Comparison of ENCODE assay signal across 17 cellular contexts in the genomic region with DNA sequence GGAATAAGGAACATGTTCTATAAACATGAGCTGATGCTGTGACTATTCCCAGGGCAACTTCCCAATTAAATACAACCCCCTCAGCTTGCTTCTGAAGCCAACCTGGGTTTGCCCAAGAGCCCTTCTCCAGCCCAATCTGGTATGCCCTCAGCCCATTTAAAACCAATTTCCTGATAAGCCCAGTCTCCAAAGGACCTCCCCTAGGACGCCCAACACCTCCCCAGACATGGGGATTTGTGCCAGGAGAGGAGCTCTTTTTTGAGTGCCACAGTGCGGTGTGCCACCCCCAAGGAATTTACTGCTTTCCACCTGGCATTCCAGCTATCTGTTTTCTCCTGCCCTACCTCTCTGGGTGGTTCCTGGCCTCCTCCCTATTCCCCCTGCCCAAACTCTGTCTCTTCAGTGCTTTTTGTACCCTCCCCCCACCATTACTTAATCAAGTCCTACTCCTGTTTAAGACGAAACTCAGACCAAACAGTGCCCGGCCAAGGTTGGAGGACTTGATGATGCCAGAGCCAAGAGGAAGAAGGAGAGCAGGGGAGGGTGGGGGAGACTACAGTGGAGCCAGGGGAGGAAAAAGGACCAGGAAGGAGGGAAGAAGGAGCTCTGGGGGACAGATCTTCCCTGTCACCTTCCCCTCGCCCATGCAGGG. TPM values are rescaled to one million over a fixed set of nuclear protein-coding genes. Genes with fewer than 3 reads are reported as not detected.
DNase-seq lines count a peak whose midpoint lies in the region; ATAC-seq and TF ChIP-seq lines count a peak whose summit lies in the region.
"Had no signal": no experiment of that assay in that cellular context is flagged by ENCODE, and none has a peak within 500 bp of the region (broad histone marks: within the 10 kb centered on the region; RNA-seq: fewer than 3 reads in every experiment).

No MANE protein-coding gene starts in this region.

- no peak overlapping the region for H3K4me3 Mint-ChIP-seq in H9
- H3K4me3 Mint-ChIP-seq in activated CD8-positive, alpha-beta memory T cell treated with anti-CD3 and anti-CD28 coated beads, Interleukin-2, amount 10 ng/mL, durations not matched to agents 7 days and 5 days: no peak overlapping the region
- H3K4me3 Mint-ChIP-seq: CD14-positive monocyte; CD4-positive, alpha-beta memory T cell had no signal

- H3K36me3 ChIP-seq in mammary epithelial cell (ENCODE audit: insufficient read depth, low read length): no peaks in the 10 kb centered on the region
- H3K36me3 ChIP-seq in breast epithelium: no peaks in the 10 kb centered on the region
- H3K36me3 ChIP-seq in lung (ENCODE audit: control insufficient read depth in 2 of 2, insufficient read depth in 2 of 2, low read length in 2 of 2): no peaks in the 10 kb centered on the region
- H3K36me3 ChIP-seq in upper lobe of left lung: no peaks in the 10 kb centered on the region
- H3K36me3 ChIP-seq: BLaER1 had no signal

- H3K9ac ChIP-seq in mammary epithelial cell (ENCODE audit: insufficient read depth, low read length): no peak overlapping the region
- H3K9ac ChIP-seq in H9 (ENCODE audit: extremely low read depth, insufficient read length, low read length): no peak overlapping the region
- H3K9ac ChIP-seq: BLaER1 had no signal

- TF ChIP-seq CTCF in mammary epithelial cell (conservative IDR thresholded peaks at IDR 0.05 in 1 of 2, IDR thresholded peaks at IDR 0.05 in 1 of 2; ENCODE audit: extremely low read depth in 1 of 2, insufficient read depth in 1 of 2, low read depth in 1 of 2, low read length in 2 of 2) (no peak), breast epithelium (IDR thresholded peaks at IDR 0.05) (no peak), lung (IDR thresholded peaks at IDR 0.05; ENCODE audit: control extremely low read depth, extremely low read depth) (no peak), upper lobe of left lung (IDR thresholded peaks at IDR 0.05) (no peak), H9 (conservative IDR thresholded peaks at IDR 0.05) (no peak)

- no peak for DNase-seq in mammary epithelial cell
- no peak for DNase-seq in breast epithelium (ENCODE audit: low spot score in 2 of 2)
- peak; percentile 7 for DNase-seq in SW480 (ENCODE audit: low spot score)
- DNase-seq in lung (ENCODE audit: low spot score): peak; percentile 81
- peak in 1 of 2 donors; percentile 89 for DNase-seq in upper lobe of left lung
- no peak for DNase-seq in H9
- no peak for DNase-seq in NCI-H69 (lab: John Stamatoyannopoulos, UW)
- DNase-seq in activated CD8-positive, alpha-beta memory T cell treated with anti-CD3 and anti-CD28 coated beads, Interleukin-2, amount 10 ng/mL, durations not matched to agents 7 days and 5 days: no peak
- DNase-seq: 8988T; CD4-positive, alpha-beta memory T cell; DMS79 treated with DMSO at 0.1 percent for 48 hours; GF-D8; GOT3; H7 had no signal

- H3K4me1 ChIP-seq in mammary epithelial cell (ENCODE audit: insufficient read depth, low read length): peaks cover 4% of the 10 kb centered on the region
- H3K4me1 ChIP-seq in breast epithelium: no peaks in the 10 kb centered on the region
- H3K4me1 ChIP-seq in lung (ENCODE audit: control insufficient read depth in 2 of 2, insufficient read depth in 2 of 2, low read length in 2 of 2): peaks cover 0 to 5% of the 10 kb centered on the region in 2 donors
- peaks cover 0 to 30% (median 10%) of the 10 kb centered on the region in 4 donors for H3K4me1 ChIP-seq in upper lobe of left lung
- H3K4me1 ChIP-seq in H9 (ENCODE audit: insufficient read depth, low read length): no peaks in the 10 kb centered on the region

- no peak overlapping the region for H3K14ac ChIP-seq in H9 (ENCODE audit: insufficient read depth, low read length)

- H3K18ac ChIP-seq in H9 (ENCODE audit: insufficient read length, low read depth, low read length): no peak overlapping the region

- intact Hi-C loops in mammary epithelial cell (cut with micrococcal nuclease) (no loop called here), breast epithelium (cut with DNase I; ENCODE audit: low total_unique reads) (no loop called here)

- H3K23me2 ChIP-seq in H9 (ENCODE audit: insufficient read length, low read depth, low read length, poor library complexity, severe bottlenecking): no peaks in the 10 kb centered on the region

- TF ChIP-seq POLR2A in breast epithelium (IDR thresholded peaks at IDR 0.05) (no peak), upper lobe of left lung (IDR thresholded peaks at IDR 0.05) (no peak)

- H3K36me3 Mint-ChIP-seq in H9 (ENCODE audit: insufficient read depth in 1 of 3, low read depth in 3 of 3): no peaks in the 10 kb centered on the region
- no peaks in the 10 kb centered on the region for H3K36me3 Mint-ChIP-seq in activated CD8-positive, alpha-beta memory T cell treated with anti-CD3 and anti-CD28 coated beads, Interleukin-2, amount 10 ng/mL, durations not matched to agents 7 days and 5 days
- H3K36me3 Mint-ChIP-seq: CD14-positive monocyte; CD4-positive, alpha-beta memory T cell had no signal

- peaks cover 50% of the 10 kb centered on the region for H3K27me3 Mint-ChIP-seq in H9 (ENCODE audit: low read depth)
- H3K27me3 Mint-ChIP-seq in activated CD8-positive, alpha-beta memory T cell treated with anti-CD3 and anti-CD28 coated beads, Interleukin-2, amount 10 ng/mL, durations not matched to agents 7 days and 5 days: peaks cover 21% of the 10 kb centered on the region

- 38% methylated on average over 4 of the region's 5 CpGs for WGBS in mammary epithelial cell (ENCODE audit: low coverage, missing lambda C conversion rate)
- 51 to 69% methylated on average over 5 of the region's 5 CpGs for WGBS in lung, 2 donors
- 38 to 52% methylated on average over 5 of the region's 5 CpGs for WGBS in upper lobe of left lung, 2 donors
- no CpG with 5 or more reads among the region's 5 CpGs for WGBS in H9 (ENCODE audit: extremely low coverage, insufficient read length, low lambda C conversion rate)

- ATAC-seq in lung (ENCODE audit: insufficient read depth, low FRiP score) (peak; percentile 72), upper lobe of left lung (ENCODE audit: low FRiP score in 2 of 2) (peak; percentile 58 to 90)
- ATAC-seq in activated CD8-positive, alpha-beta memory T cell treated with anti-CD3 and anti-CD28 coated beads, Interleukin-2, amount 10 ng/mL, durations not matched to agents 7 days and 5 days: no peak

- H2AFZ ChIP-seq in mammary epithelial cell (ENCODE audit: low read depth, low read length) (peak overlapping the region; percentile 8), H9 (ENCODE audit: low read length) (no peak overlapping the region)

- TF ChIP-seq EP300 in upper lobe of left lung (IDR thresholded peaks at IDR 0.05): no peak

- no peak overlapping the region for H2BK20ac ChIP-seq in H9 (ENCODE audit: low read depth, low read length, poor library complexity, severe bottlenecking)

- no peak overlapping the region for H3T11ph ChIP-seq in H9 (ENCODE audit: low read length)

- CTCF ChIA-PET in mammary epithelial cell (lab: Charles Lee; ENCODE audit: low non-redundant PET): no interaction called here
- CTCF ChIA-PET in activated CD8-positive, alpha-beta memory T cell treated with anti-CD3 and anti-CD28 coated beads, Interleukin-2, amount 10 ng/mL, durations not matched to agents 7 days and 5 days (lab: Charles Lee): interaction anchor here (0.8 to 0.9 kb wide), 2 partner anchors 15 to 25 kb away, joined by 3 read pairs; no protein-coding TSS in a partner anchor

- H3K27ac ChIP-seq in mammary epithelial cell (ENCODE audit: insufficient read depth, low read depth, low read length) (no peak overlapping the region), breast epithelium (no peak overlapping the region), lung (ENCODE audit: low read depth in 1 of 2, low read length in 1 of 2) (peak overlapping the region in 1 of 2 donors; percentile 73), upper lobe of left lung (peak overlapping the region; percentile 27 to 82 (median 53)), H9 (ENCODE audit: insufficient read length, low read depth, low read length) (no peak overlapping the region)
- H3K27ac ChIP-seq: BLaER1, HL-60 had no signal

- H3K4me3 ChIP-seq in mammary epithelial cell (replicated peaks in 1 of 3; ENCODE audit: insufficient read depth in 1 of 3, low read depth in 2 of 3, low read length in 3 of 3) (no peak overlapping the region), breast epithelium (no peak overlapping the region), lung (no peak overlapping the region), upper lobe of left lung (no peak overlapping the region)
- H3K4me3 ChIP-seq: BLaER1 had no signal

- no peak overlapping the region for H3K4ac ChIP-seq in H9 (ENCODE audit: low read depth, low read length)

- H3K27ac Mint-ChIP-seq in H9: peak overlapping the region in 1 of 3 experiments; percentile 38; a peak in 1 of 7 replicates
- H3K27ac Mint-ChIP-seq in activated CD8-positive, alpha-beta memory T cell treated with anti-CD3 and anti-CD28 coated beads, Interleukin-2, amount 10 ng/mL, durations not matched to agents 7 days and 5 days: no peak overlapping the region

- no peaks in the 10 kb centered on the region for H3K9me3 Mint-ChIP-seq in H9
- no peaks in the 10 kb centered on the region for H3K9me3 Mint-ChIP-seq in activated CD8-positive, alpha-beta memory T cell treated with anti-CD3 and anti-CD28 coated beads, Interleukin-2, amount 10 ng/mL, durations not matched to agents 7 days and 5 days (ENCODE audit: low read depth)

- no peak overlapping the region for H3K23ac ChIP-seq in H9 (ENCODE audit: insufficient read length, low read depth, low read length)

- H3K56ac ChIP-seq in H9 (ENCODE audit: insufficient read length, low read depth, low read length): no peak overlapping the region

- H3K79me2 ChIP-seq in mammary epithelial cell (ENCODE audit: insufficient read depth, low read length) (no peaks in the 10 kb centered on the region), H9 (ENCODE audit: insufficient read depth, low read length) (no peaks in the 10 kb centered on the region)

- no peak overlapping the region for H2BK5ac ChIP-seq in H9 (ENCODE audit: insufficient read length, low read length)

- H2BK15ac ChIP-seq in H9 (ENCODE audit: low read depth, low read length): no peak overlapping the region; the same call in 1 of the 2 replicates

- H3K4me2 ChIP-seq in mammary epithelial cell (ENCODE audit: insufficient read depth, low read depth, low read length): no peak overlapping the region
- H3K4me2 ChIP-seq in H9 (ENCODE audit: insufficient read depth, insufficient read length, low read length): no peak overlapping the region
- H3K4me2 ChIP-seq: BLaER1 had no signal

- in situ Hi-C loops in mammary epithelial cell (cut with MboI; ENCODE audit: low sequenced_read_pairs in 2 of 2): no loop called here

- no peaks in the 10 kb centered on the region for H3K79me1 ChIP-seq in H9 (ENCODE audit: insufficient read depth, low read depth, low read length, poor library complexity, severe bottlenecking)

- no TSS peak for BruUV-seq in mammary epithelial cell (replicated peaks; lab: Mats Ljungman, UMichigan)

- H3K4me1 Mint-ChIP-seq in H9: peaks cover 2 to 6% of the 10 kb centered on the region in 2 experiments; a peak in 2 of 4 replicates
- H3K4me1 Mint-ChIP-seq in activated CD8-positive, alpha-beta memory T cell treated with anti-CD3 and anti-CD28 coated beads, Interleukin-2, amount 10 ng/mL, durations not matched to agents 7 days and 5 days: no peaks in the 10 kb centered on the region
- H3K4me1 Mint-ChIP-seq: CD14-positive monocyte; CD4-positive, alpha-beta memory T cell had no signal

- H2BK12ac ChIP-seq in H9 (ENCODE audit: insufficient read length, low read depth, low read length): no peak overlapping the region

- H3K9me3 ChIP-seq in mammary epithelial cell (replicated peaks; ENCODE audit: insufficient read depth, low read length) (no peaks in the 10 kb centered on the region), breast epithelium (no peaks in the 10 kb centered on the region), lung (ENCODE audit: control insufficient read depth in 2 of 2, insufficient read depth in 1 of 2, low read length in 1 of 2) (peaks cover 0 to 2% of the 10 kb centered on the region in 2 donors), upper lobe of left lung (no peaks in the 10 kb centered on the region), H9 (ENCODE audit: control insufficient read depth, low read depth, low read length) (no peaks in the 10 kb centered on the region)
- H3K9me3 ChIP-seq: BLaER1 had no signal

- H4K20me1 ChIP-seq in mammary epithelial cell (ENCODE audit: insufficient read depth, low read length) (no peaks in the 10 kb centered on the region), H9 (ENCODE audit: control insufficient read depth, insufficient read depth, insufficient read length) (no peaks in the 10 kb centered on the region)
- H4K20me1 ChIP-seq: BLaER1 had no signal

- dilution Hi-C loops in mammary epithelial cell (cut with HindIII; ENCODE audit: low sequenced_read_pairs): no loop called here

- no peaks in the 10 kb centered on the region for H3K27me3 ChIP-seq in mammary epithelial cell (ENCODE audit: insufficient read depth, low read length)
- no peaks in the 10 kb centered on the region for H3K27me3 ChIP-seq in breast epithelium
- no peaks in the 10 kb centered on the region for H3K27me3 ChIP-seq in lung (ENCODE audit: control insufficient read depth, insufficient read depth)
- no peaks in the 10 kb centered on the region for H3K27me3 ChIP-seq in upper lobe of left lung
- H3K27me3 ChIP-seq in H9 (ENCODE audit: insufficient read depth, low read length): no peaks in the 10 kb centered on the region; the same call in 1 of the 2 replicates
- H3K27me3 ChIP-seq: BLaER1 had no signal

- H2AK5ac ChIP-seq in H9 (ENCODE audit: insufficient read length, low read length): no peak overlapping the region

- H4K5ac ChIP-seq in H9 (ENCODE audit: insufficient read length, low read depth, low read length): no peak overlapping the region

- no peak overlapping the region for H4K91ac ChIP-seq in H9 (ENCODE audit: insufficient read length, low read depth, low read length)

- no peak overlapping the region for H2BK120ac ChIP-seq in H9 (ENCODE audit: low read depth, low read length, poor library complexity, severe bottlenecking)

- H4K8ac ChIP-seq in H9 (replicated peaks; ENCODE audit: insufficient read length, low read depth, low read length): no peak overlapping the region

RNA-seq across cellular contexts. Expression of a gene that starts 11.4 kb away (rescaled TPM):
- total RNA-seq in mammary epithelial cell (10 to 100 TPM; 21.5 to 54.0 TPM), breast epithelium (100 to 1,000 TPM in 2 of 3 donors, 10 to 100 TPM in 1; 18.7 to 163 (median 120) TPM), lung (100 to 1,000 TPM; 111 to 202 TPM), upper lobe of left lung (100 to 1,000 TPM; 131 to 226 (median 164) TPM), H9 (2021) (1.4 and 1.9 TPM in 2 replicates)
- polyA plus RNA-seq in mammary epithelial cell (28.8 TPM), lung (100 to 1,000 TPM; 149 to 187 TPM)
- 13.7 TPM for polyA minus RNA-seq in mammary epithelial cell
- total RNA-seq in activated CD8-positive, alpha-beta memory T cell treated with anti-CD3 and anti-CD28 coated beads, Interleukin-2, amount 10 ng/mL, durations not matched to agents 7 days and 5 days: not detected
- polyA plus RNA-seq: CD14-positive monocyte had no signal

RNA-seq across cellular contexts. Expression of a gene that starts 19.4 kb away (rescaled TPM):
- total RNA-seq in mammary epithelial cell: 10 to 100 TPM; 31.3 to 40.2 TPM
- polyA plus RNA-seq in mammary epithelial cell: 54.8 TPM
- polyA minus RNA-seq in mammary epithelial cell: 47.1 TPM
- 10 to 100 TPM; 25.0 to 32.4 (median 28.5) TPM for total RNA-seq in breast epithelium
- total RNA-seq in lung: 10 to 100 TPM; 26.3 to 60.3 TPM
- polyA plus RNA-seq in lung: 100 to 1,000 TPM in 1 of 2 donors, 10 to 100 TPM in 1; 76.6 to 114 TPM
- total RNA-seq in upper lobe of left lung: 10 to 100 TPM; 19.9 to 49.9 (median 42.7) TPM
- total RNA-seq in H9 (2021): 24.9 and 26.0 TPM in 2 replicates
- total RNA-seq in activated CD8-positive, alpha-beta memory T cell treated with anti-CD3 and anti-CD28 coated beads, Interleukin-2, amount 10 ng/mL, durations not matched to agents 7 days and 5 days: 10 to 100 TPM; 39.8 to 41.2 TPM

RNA-seq across cellular contexts. Expression of a gene that starts 24.1 kb away (rescaled TPM):
- total RNA-seq in mammary epithelial cell (10 to 100 TPM; 27.2 to 67.9 TPM), breast epithelium (10 to 100 TPM; 53.7 to 69.4 (median 68.2) TPM), lung (10 to 100 TPM; 33.7 to 99.6 TPM), upper lobe of left lung (100 to 1,000 TPM in 2 of 6 donors, 10 to 100 TPM in 3, not detected in 1; 25.1 to 112 (median 67.5) TPM), H9 (2021) (47.4 and 48.5 TPM in 2 replicates)
- polyA plus RNA-seq in mammary epithelial cell (76.4 TPM), lung (100 to 1,000 TPM; 166 to 491 TPM)
- 1.8 TPM for polyA minus RNA-seq in mammary epithelial cell
- 10 to 100 TPM; 54.2 to 57.0 TPM for total RNA-seq in activated CD8-positive, alpha-beta memory T cell treated with anti-CD3 and anti-CD28 coated beads, Interleukin-2, amount 10 ng/mL, durations not matched to agents 7 days and 5 days

RNA-seq across cellular contexts. Expression of a gene that starts 37.6 kb away (rescaled TPM):
- 1 to 10 TPM; 2.2 to 4.0 TPM for total RNA-seq in mammary epithelial cell
- polyA plus RNA-seq in mammary epithelial cell: 3.7 TPM
- polyA minus RNA-seq in mammary epithelial cell: 4.2 TPM
- total RNA-seq in breast epithelium: 1 to 10 TPM; 1.6 to 7.2 (median 6.6) TPM
- 1 to 10 TPM; 1.1 to 1.9 TPM for total RNA-seq in lung
- 1 to 10 TPM; 1.5 to 1.8 TPM for polyA plus RNA-seq in lung
- 1 to 10 TPM in 4 of 6 donors, under 1 TPM in 2; 0.33 to 2.1 (median 1.4) TPM for total RNA-seq in upper lobe of left lung
- total RNA-seq in H9 (2021): 3.9 and 4.6 TPM in 2 replicates
- total RNA-seq in activated CD8-positive, alpha-beta memory T cell treated with anti-CD3 and anti-CD28 coated beads, Interleukin-2, amount 10 ng/mL, durations not matched to agents 7 days and 5 days: 1 to 10 TPM; 1.9 to 2.8 TPM

RNA-seq across cellular contexts. Expression of a gene that starts 52.7 kb away (rescaled TPM):
- total RNA-seq in mammary epithelial cell: 1 to 10 TPM; 5.0 to 5.8 TPM
- 8.4 TPM for polyA plus RNA-seq in mammary epithelial cell
- 6.8 TPM for polyA minus RNA-seq in mammary epithelial cell
- 10 to 100 TPM in 2 of 3 donors, 1 to 10 TPM in 1; 4.8 to 26.6 (median 23.9) TPM for total RNA-seq in breast epithelium
- total RNA-seq in lung: 10 to 100 TPM in 1 of 2 donors, 1 to 10 TPM in 1; 8.3 to 13.4 TPM
- polyA plus RNA-seq in lung: 10 to 100 TPM in 1 of 2 donors, 1 to 10 TPM in 1; 9.2 to 11.2 TPM
- 1 to 10 TPM; 2.8 to 8.1 (median 7.0) TPM for total RNA-seq in upper lobe of left lung
- total RNA-seq in H9 (2021): 11.7 and 11.8 TPM in 2 replicates
- total RNA-seq in activated CD8-positive, alpha-beta memory T cell treated with anti-CD3 and anti-CD28 coated beads, Interleukin-2, amount 10 ng/mL, durations not matched to agents 7 days and 5 days: 1 to 10 TPM; 3.8 to 5.3 TPM

Comparison
In these comparisons a context has a peak if more than half of its experiments do, and no peak if none do; other contexts are left out.
1. DNase-seq: peak in SW480 (single experiment) and lung (single experiment); none in mammary epithelial cell (single experiment), breast epithelium (0 of 2), H9 (single experiment), NCI-H69 (single experiment) and activated CD8-positive, alpha-beta memory T cell treated with anti-CD3 and anti-CD28 coated beads, Interleukin-2, amount 10 ng/mL, durations not matched to agents 7 days and 5 days (single experiment).
2. H3K27ac ChIP-seq: peak in upper lobe of left lung (4 of 4); none in mammary epithelial cell (single experiment), breast epithelium (0 of 2) and H9 (single experiment).